In the genomic region with DNA sequence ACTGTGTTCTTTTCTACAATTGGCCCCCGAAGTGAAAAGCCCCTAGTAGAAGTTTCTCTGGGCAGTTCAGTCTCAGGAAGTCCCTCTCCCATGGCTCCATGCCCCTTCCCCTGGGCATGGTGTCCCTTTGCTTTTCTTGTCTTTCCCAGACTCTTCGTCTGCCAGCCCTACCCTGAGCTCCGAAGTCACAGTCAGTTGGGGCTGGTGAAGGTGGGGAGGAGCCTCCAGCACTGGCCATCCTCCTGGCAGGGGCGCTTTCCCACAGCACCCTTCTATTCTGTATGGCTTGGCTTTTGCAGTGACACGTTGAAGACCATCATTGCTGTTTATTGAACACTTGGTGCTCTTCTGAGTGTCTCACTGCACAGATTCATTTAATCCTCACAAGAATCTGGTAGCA, we compare ENCODE assay signal across 1 cellular context.
TF ChIP-seq lines count a peak whose summit lies in the region.

No MANE protein-coding gene starts in this region.

TF ChIP-seq in IMR-90, 13 proteins besides CTCF, POLR2A, EP300 and RAD21:
- TF ChIP-seq MAFK (IDR thresholded peaks at IDR 0.05; ENCODE audit: low read depth, low read length) (no peak), CEBPB (IDR thresholded peaks at IDR 0.05; ENCODE audit: low read depth, low read length) (no peak), RFX5 (IDR thresholded peaks at IDR 0.05; ENCODE audit: low read depth, low read length) (no peak), FOS (IDR thresholded peaks at IDR 0.05; ENCODE audit: low read depth, low read length) (no peak), CHD1 (IDR thresholded peaks at IDR 0.05; ENCODE audit: low read depth, low read length) (no peak), BHLHE40 (IDR thresholded peaks at IDR 0.05; ENCODE audit: low read depth, low read length) (no peak)
- TF ChIP-seq, protein P1, sequence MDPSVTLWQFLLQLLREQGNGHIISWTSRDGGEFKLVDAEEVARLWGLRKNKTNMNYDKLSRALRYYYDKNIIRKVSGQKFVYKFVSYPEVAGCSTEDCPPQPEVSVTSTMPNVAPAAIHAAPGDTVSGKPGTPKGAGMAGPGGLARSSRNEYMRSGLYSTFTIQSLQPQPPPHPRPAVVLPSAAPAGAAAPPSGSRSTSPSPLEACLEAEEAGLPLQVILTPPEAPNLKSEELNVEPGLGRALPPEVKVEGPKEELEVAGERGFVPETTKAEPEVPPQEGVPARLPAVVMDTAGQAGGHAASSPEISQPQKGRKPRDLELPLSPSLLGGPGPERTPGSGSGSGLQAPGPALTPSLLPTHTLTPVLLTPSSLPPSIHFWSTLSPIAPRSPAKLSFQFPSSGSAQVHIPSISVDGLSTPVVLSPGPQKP (IDR thresholded peaks at IDR 0.05; ENCODE audit: borderline replicate concordance, low read depth, low read length), result no peak
